ENCODE assay signal across 1 cellular context in the genomic region with DNA sequence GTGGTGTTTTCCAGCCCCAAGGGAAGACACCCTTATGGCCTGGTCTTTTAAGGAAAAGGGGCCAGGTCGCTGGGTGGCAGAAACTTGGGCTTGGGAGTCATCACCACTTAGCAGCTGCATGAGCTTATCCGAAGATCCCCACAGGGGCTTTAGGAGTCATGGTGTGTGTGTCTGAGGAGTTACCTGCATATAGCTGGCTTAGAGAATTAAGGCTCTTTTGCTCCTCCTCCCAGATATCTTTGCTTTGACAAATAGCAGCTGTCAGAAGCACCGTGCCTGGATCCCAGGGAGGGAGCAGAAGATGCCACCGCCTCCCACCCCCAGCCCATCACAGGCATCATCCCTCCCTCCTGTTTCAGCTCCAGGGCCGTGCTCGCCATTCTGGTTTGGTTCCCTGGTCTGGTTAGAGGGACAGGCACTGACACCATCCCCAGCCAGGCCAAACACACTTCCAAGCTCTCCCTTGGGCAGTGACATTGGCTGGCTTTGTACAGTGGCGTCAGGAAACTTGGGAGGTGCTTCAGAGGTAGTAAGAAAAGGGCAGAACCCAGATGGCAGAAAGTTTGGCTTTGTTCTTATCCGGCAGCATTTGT.
TF ChIP-seq lines count a peak whose summit lies in the region.

No MANE protein-coding gene starts in this region.

TF ChIP-seq in HCT116, 20 proteins besides CTCF, POLR2A, EP300 and RAD21:
- TF ChIP-seq, protein P1, sequence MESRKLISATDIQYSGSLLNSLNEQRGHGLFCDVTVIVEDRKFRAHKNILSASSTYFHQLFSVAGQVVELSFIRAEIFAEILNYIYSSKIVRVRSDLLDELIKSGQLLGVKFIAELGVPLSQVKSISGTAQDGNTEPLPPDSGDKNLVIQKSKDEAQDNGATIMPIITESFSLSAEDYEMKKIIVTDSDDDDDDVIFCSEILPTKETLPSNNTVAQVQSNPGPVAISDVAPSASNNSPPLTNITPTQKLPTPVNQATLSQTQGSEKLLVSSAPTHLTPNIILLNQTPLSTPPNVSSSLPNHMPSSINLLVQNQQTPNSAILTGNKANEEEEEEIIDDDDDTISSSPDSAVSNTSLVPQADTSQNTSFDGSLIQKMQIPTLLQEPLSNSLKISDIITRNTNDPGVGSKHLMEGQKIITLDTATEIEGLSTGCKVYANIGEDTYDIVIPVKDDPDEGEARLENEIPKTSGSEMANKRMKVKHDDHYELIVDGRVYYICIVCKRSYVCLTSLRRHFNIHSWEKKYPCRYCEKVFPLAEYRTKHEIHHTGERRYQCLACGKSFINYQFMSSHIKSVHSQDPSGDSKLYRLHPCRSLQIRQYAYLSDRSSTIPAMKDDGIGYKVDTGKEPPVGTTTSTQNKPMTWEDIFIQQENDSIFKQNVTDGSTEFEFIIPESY (IDR thresholded peaks at IDR 0.05; ENCODE audit: extremely low read depth, insufficient replicate concordance, low read length) = no peak
- no peak for TF ChIP-seq FOSL1 (IDR thresholded peaks at IDR 0.05; ENCODE audit: low read depth)
TF ChIP-seq in HCT116: peak in this region for 0.
